Comparison of ENCODE assay signal across 1 cellular context in the genomic region with DNA sequence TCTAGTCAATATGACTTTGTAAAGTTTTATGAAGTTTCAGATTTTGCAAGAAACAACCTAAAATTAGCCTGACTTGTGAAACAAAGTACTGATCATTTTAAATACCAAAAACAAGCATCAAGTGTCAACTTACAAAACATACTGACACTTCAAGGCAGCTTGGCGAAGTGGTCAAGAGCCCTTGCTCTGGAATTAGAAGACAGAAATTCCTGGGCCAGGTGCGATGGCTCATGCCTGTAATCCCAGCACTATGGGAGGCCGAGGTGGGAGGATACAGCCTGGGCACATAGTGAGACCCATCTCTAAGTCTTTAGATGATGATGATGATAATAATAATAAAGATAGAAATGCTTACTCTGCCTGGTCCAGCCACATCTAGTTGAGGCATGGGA.
TF ChIP-seq lines count a peak whose summit lies in the region.

No MANE protein-coding gene starts in this region.

TF ChIP-seq in SK-N-SH treated with all-trans-retinoic acid at 6 μM for 48 hours, 23 proteins besides CTCF, POLR2A, EP300 and RAD21:
- TF ChIP-seq ZNF8 (CRISPR knock-in tag; IDR thresholded peaks at IDR 0.05), result no peak
- no peak for TF ChIP-seq GLIS3 (CRISPR knock-in tag; IDR thresholded peaks at IDR 0.05)
- TF ChIP-seq ISL1 (CRISPR knock-in tag; IDR thresholded peaks at IDR 0.05), result no peak; the same call in 1 of the 2 replicates
- no peak for TF ChIP-seq PPARA (CRISPR knock-in tag; IDR thresholded peaks at IDR 0.05; ENCODE audit: borderline replicate concordance)
- no peak for TF ChIP-seq CSDC2 (CRISPR knock-in tag; IDR thresholded peaks at IDR 0.05)
- TF ChIP-seq ESRRG (CRISPR knock-in tag; IDR thresholded peaks at IDR 0.05), result no peak
- no peak for TF ChIP-seq ZFP3 (CRISPR knock-in tag; IDR thresholded peaks at IDR 0.05)
- no peak for TF ChIP-seq ZNF70 (CRISPR knock-in tag; IDR thresholded peaks at IDR 0.05)
- no peak for TF ChIP-seq ZC3H10 (CRISPR knock-in tag; IDR thresholded peaks at IDR 0.05)
- no peak for TF ChIP-seq TSHZ2 (CRISPR knock-in tag; IDR thresholded peaks at IDR 0.05)
- no peak for TF ChIP-seq RARB (CRISPR knock-in tag; IDR thresholded peaks at IDR 0.05)
- TF ChIP-seq OSR1 (CRISPR knock-in tag; IDR thresholded peaks at IDR 0.05), result no peak
- TF ChIP-seq ZFP30 (CRISPR knock-in tag; IDR thresholded peaks at IDR 0.05), result no peak
- TF ChIP-seq ARNTL (CRISPR knock-in tag; IDR thresholded peaks at IDR 0.05; ENCODE audit: borderline replicate concordance, low read depth), result no peak
- TF ChIP-seq, protein P1, sequence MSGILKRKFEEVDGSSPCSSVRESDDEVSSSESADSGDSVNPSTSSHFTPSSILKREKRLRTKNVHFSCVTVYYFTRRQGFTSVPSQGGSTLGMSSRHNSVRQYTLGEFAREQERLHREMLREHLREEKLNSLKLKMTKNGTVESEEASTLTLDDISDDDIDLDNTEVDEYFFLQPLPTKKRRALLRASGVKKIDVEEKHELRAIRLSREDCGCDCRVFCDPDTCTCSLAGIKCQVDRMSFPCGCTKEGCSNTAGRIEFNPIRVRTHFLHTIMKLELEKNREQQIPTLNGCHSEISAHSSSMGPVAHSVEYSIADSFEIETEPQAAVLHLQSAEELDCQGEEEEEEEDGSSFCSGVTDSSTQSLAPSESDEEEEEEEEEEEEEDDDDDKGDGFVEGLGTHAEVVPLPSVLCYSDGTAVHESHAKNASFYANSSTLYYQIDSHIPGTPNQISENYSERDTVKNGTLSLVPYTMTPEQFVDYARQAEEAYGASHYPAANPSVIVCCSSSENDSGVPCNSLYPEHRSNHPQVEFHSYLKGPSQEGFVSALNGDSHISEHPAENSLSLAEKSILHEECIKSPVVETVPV (CRISPR knock-in tag; IDR thresholded peaks at IDR 0.05), result no peak
- TF ChIP-seq BACH2 (CRISPR knock-in tag; IDR thresholded peaks at IDR 0.05; ENCODE audit: borderline replicate concordance), result no peak
- TF ChIP-seq SNAI2 (CRISPR knock-in tag; IDR thresholded peaks at IDR 0.05), result no peak
